Comparison of ENCODE assay signal across 1 cellular context in the genomic region with DNA sequence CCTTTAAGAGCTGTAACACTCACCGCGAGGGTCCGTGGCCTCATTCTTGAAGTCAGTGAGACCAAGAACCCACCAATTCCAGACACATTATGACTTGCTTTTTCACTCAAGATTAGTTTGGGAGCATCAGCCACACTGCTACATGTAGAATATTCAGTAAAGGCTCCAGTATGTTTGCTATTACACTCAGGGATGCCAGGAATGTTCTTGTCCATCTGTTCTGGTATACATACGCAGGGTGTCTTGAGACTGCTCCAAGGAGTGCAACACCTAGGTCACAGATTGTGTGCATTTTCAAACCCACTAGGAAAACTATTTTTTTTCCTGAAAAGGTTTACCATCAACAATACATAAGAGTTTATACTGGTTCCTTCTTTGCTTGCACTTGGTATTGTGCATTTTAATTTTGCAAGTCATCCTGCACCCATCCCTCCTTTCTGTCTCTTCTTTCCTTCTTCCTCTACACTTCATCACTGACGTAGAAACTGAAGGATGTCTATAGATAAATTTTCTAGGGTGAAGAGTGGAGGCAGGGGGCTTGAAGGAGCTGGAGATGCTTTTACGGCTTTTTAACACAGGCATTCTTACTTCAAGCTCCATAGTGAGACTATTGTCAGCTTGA.
TF ChIP-seq lines count a peak whose summit lies in the region.

No MANE protein-coding gene starts in this region.

TF ChIP-seq in neural cell, 6 proteins besides CTCF, POLR2A, EP300 and RAD21 (continued from another document):
- TF ChIP-seq, protein P1, sequence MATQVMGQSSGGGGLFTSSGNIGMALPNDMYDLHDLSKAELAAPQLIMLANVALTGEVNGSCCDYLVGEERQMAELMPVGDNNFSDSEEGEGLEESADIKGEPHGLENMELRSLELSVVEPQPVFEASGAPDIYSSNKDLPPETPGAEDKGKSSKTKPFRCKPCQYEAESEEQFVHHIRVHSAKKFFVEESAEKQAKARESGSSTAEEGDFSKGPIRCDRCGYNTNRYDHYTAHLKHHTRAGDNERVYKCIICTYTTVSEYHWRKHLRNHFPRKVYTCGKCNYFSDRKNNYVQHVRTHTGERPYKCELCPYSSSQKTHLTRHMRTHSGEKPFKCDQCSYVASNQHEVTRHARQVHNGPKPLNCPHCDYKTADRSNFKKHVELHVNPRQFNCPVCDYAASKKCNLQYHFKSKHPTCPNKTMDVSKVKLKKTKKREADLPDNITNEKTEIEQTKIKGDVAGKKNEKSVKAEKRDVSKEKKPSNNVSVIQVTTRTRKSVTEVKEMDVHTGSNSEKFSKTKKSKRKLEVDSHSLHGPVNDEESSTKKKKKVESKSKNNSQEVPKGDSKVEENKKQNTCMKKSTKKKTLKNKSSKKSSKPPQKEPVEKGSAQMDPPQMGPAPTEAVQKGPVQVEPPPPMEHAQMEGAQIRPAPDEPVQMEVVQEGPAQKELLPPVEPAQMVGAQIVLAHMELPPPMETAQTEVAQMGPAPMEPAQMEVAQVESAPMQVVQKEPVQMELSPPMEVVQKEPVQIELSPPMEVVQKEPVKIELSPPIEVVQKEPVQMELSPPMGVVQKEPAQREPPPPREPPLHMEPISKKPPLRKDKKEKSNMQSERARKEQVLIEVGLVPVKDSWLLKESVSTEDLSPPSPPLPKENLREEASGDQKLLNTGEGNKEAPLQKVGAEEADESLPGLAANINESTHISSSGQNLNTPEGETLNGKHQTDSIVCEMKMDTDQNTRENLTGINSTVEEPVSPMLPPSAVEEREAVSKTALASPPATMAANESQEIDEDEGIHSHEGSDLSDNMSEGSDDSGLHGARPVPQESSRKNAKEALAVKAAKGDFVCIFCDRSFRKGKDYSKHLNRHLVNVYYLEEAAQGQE (IDR thresholded peaks at IDR 0.05; ENCODE audit: borderline replicate concordance) = no peak
- TF ChIP-seq TAF1 (IDR thresholded peaks at IDR 0.05; ENCODE audit: low read depth) = no peak
- no peak for TF ChIP-seq MXI1 (conservative IDR thresholded peaks at IDR 0.05; ENCODE audit: poor library complexity, severe bottlenecking)
